Comparison of ENCODE assay signal across 32 cellular contexts in genomic region chr9:83574482-83574881, GRCh38.
"Had no signal": no experiment of that assay in that cellular context is flagged by ENCODE, and none has a peak within 500 bp of the region (broad histone marks: within the 10 kb centered on the region; RNA-seq: fewer than 3 reads in every experiment).

No MANE protein-coding gene starts in this region.

- H3K9ac ChIP-seq: SK-N-SH had no signal

- ATAC-seq: PC-3 had no signal

- H3K27me3 ChIP-seq: Peyer's patch had no signal

- H3K4me2 ChIP-seq: SK-N-SH had no signal

- H3K4me3 ChIP-seq: Peyer's patch, SJSA1 had no signal

- H3K4me1 ChIP-seq: Peyer's patch, SJSA1 had no signal

- DNase-seq: Karpas-422, KG1, NCI-H1048, NCI-H1092 treated with DMSO at 0.1 percent for 48 hours, NCI-H1105 treated with DMSO at 0.1 percent for 48 hours, NCI-H1417, NCI-H1436, NCI-H146, NCI-H1694, NCI-H187, NCI-H1930, NCI-H2029 treated with DMSO at 0.1 percent for 48 hours, NCI-H2081 treated with DMSO at 0.1 percent for 48 hours, NCI-H2107, NCI-H2171, NCI-H226, NCI-H446 treated with DMSO at 0.1 percent for 48 hours, NCI-H510A, NCI-H524, NCI-H526, NCI-H69, NCI-H748 treated with DMSO at 0.1 percent for 48 hours, NCI-H82, OCI-M1, PC-3, Peyer's patch, Right ventricle myocardium superior, RPMI8226, SHP77 treated with DMSO at 0.1 percent for 48 hours, SK-N-SH, SW 1271 had no signal

- H3K36me3 ChIP-seq: Peyer's patch, SJSA1 had no signal

- H3K27ac ChIP-seq: Peyer's patch, SJSA1 had no signal
